ENCODE assay signal across 9 cellular contexts in genomic region chr12:109477963-109478315, GRCh38. TPM values are rescaled to one million over a fixed set of nuclear protein-coding genes. Genes with fewer than 3 reads are reported as not detected.
DNase-seq lines count a peak whose midpoint lies in the region; ATAC-seq, FAIRE-seq and TF ChIP-seq lines count a peak whose summit lies in the region.
"Had no signal": no experiment of that assay in that cellular context is flagged by ENCODE, and none has a peak within 500 bp of the region (broad histone marks: within the 10 kb centered on the region; RNA-seq: fewer than 3 reads in every experiment).

No MANE protein-coding gene starts in this region.

- no peaks in the 10 kb centered on the region for H3K9me3 Mint-ChIP-seq in Calu3 (ENCODE audit: low read depth, unreplicated experiment)

- H3K36me3 ChIP-seq in esophagus (ENCODE audit: control insufficient read depth in 2 of 2, insufficient read depth in 2 of 2, low read length in 1 of 2) (peaks cover 0 to 3% of the 10 kb centered on the region in 2 donors), pancreas (peaks cover 0 to 5% (median 0%) of the 10 kb centered on the region in 3 donors)

- 0 to 3% methylated on average over 9 of the region's 9 CpGs for WGBS in esophagus, 2 donors
- WGBS in pancreas, 2 donors, result 1 to 2% methylated on average over 9 of the region's 9 CpGs

- peaks cover 29% of the 10 kb centered on the region for H3K36me3 Mint-ChIP-seq in Calu3 (ENCODE audit: insufficient read depth, unreplicated experiment)

- H3K27me3 Mint-ChIP-seq in Calu3 (ENCODE audit: unreplicated experiment), result no peaks in the 10 kb centered on the region

- TF ChIP-seq CTCF in Calu3 (IDR thresholded peaks at IDR 0.05; ENCODE audit: unreplicated experiment) (no peak), pancreas (IDR thresholded peaks at IDR 0.05) (no peak)

- peaks cover 11% of the 10 kb centered on the region for H3K4me1 Mint-ChIP-seq in Calu3 (ENCODE audit: low read depth, unreplicated experiment)

- no peaks in the 10 kb centered on the region for H3K9me3 ChIP-seq in esophagus (ENCODE audit: control insufficient read depth in 2 of 2, insufficient read depth in 1 of 2, low read depth in 1 of 2, low read length in 1 of 2)
- H3K9me3 ChIP-seq in pancreas, result no peaks in the 10 kb centered on the region

- H3K4me3 Mint-ChIP-seq in Calu3 (ENCODE audit: low read depth, unreplicated experiment), result peak overlapping the region; percentile 94

- H3K27ac Mint-ChIP-seq in Calu3 (ENCODE audit: unreplicated experiment), result peak overlapping the region; percentile 95

- H3K4me3 ChIP-seq in esophagus (ENCODE audit: low read depth in 1 of 2, low read length in 2 of 2), result peak overlapping the region; percentile 84 to 96
- peak overlapping the region; percentile 78 to 100 (median 88) for H3K4me3 ChIP-seq in pancreas

- no peak for ATAC-seq in pancreas
- no peak for ATAC-seq in HG03135 (IDR thresholded peaks at IDR 0.05; ENCODE audit: unreplicated experiment)

- CTCF ChIA-PET in Calu3 (lab: Charles Lee), result no interaction called here

- intact Hi-C loops in Calu3 (cut with micrococcal nuclease; ENCODE audit: unreplicated experiment), result loop anchor here (5.0 kb wide), 1 partner anchor 51 kb away; no protein-coding TSS in a partner anchor
- intact Hi-C loops in pancreas (cut with DNase I), result no loop called here

- TSS peak; percentile 71 for BruUV-seq in Calu3 (replicated peaks; lab: Mats Ljungman, UMichigan)

- H3K27ac ChIP-seq in esophagus (ENCODE audit: low read depth in 2 of 2, low read length in 1 of 2), result peak overlapping the region; percentile 91 to 96
- peak overlapping the region; percentile 87 to 95 (median 92) for H3K27ac ChIP-seq in pancreas

- DNase-seq in Calu3 (no peak), RKO (ENCODE audit: low spot score) (peak; percentile 6), pancreas (no peak), OCI-M2 (lab: John Stamatoyannopoulos, UW; ENCODE audit: unreplicated experiment) (no peak), GM12892 (ENCODE audit: insufficient read length) (no peak)
- no peak for DNase-seq in activated CD8-positive, alpha-beta memory T cell treated with anti-CD3 and anti-CD28 coated beads, Interleukin-2, amount 50 U/mL, for 4 hours

- FAIRE-seq in pancreas (lab: Jason Lieb, UNC) (no peak), GM12892 (lab: Jason Lieb, UNC) (no peak)
- FAIRE-seq: TTC549 had no signal

- no peaks in the 10 kb centered on the region for H3K27me3 ChIP-seq in esophagus (ENCODE audit: control insufficient read depth in 1 of 2, insufficient read depth in 2 of 2, low read length in 2 of 2)
- H3K27me3 ChIP-seq in pancreas, result no peaks in the 10 kb centered on the region

- H3K4me1 ChIP-seq in esophagus (ENCODE audit: control insufficient read depth in 2 of 2, insufficient read depth in 2 of 2, low read length in 1 of 2) (peaks cover 2 to 3% of the 10 kb centered on the region in 2 donors), pancreas (peaks cover 0 to 16% (median 7%) of the 10 kb centered on the region in 3 donors)

- no peak for TF ChIP-seq POLR2A in GM12892 (IDR thresholded peaks at IDR 0.05; ENCODE audit: low read depth, low read length)

RNA-seq across cellular contexts. Expression of gene UBE3B, which starts 0.5 kb away (rescaled TPM):
- 48.6 and 59.2 TPM in 2 replicates for total RNA-seq in Calu3 (2022)
- 10 to 100 TPM; 12.6 to 14.0 TPM for polyA plus RNA-seq in esophagus
- 10 to 100 TPM; 10.9 to 25.6 (median 15.1) TPM for total RNA-seq in pancreas
- polyA plus RNA-seq in pancreas, result 10 to 100 TPM in 1 of 2 donors, 1 to 10 TPM in 1; 9.8 to 12.6 TPM
- 16.9 TPM for polyA plus RNA-seq in GM12892 (2012; ENCODE audit: missing spikeins)

RNA-seq across cellular contexts. Expression of gene KCTD10, which starts 0.8 kb away (rescaled TPM):
- total RNA-seq in Calu3 (2022) (56.7 and 59.0 TPM in 2 replicates), pancreas (10 to 100 TPM in 4 of 6 donors, 1 to 10 TPM in 2; 6.7 to 16.7 (median 10.7) TPM)
- polyA plus RNA-seq in esophagus (10 to 100 TPM; 15.4 to 28.2 TPM), pancreas (10 to 100 TPM in 1 of 2 donors, 1 to 10 TPM in 1; 9.6 to 12.5 TPM)
- polyA plus RNA-seq in GM12892 (2012; ENCODE audit: missing spikeins), result 15.9 TPM
